ENCODE assay signal across 21 cellular contexts in genomic region chr1:83554174-83554573, GRCh38.
DNase-seq lines count a peak whose midpoint lies in the region; ATAC-seq and TF ChIP-seq lines count a peak whose summit lies in the region.
"Had no signal": no experiment of that assay in that cellular context is flagged by ENCODE, and none has a peak within 500 bp of the region (broad histone marks: within the 10 kb centered on the region; RNA-seq: fewer than 3 reads in every experiment).

No MANE protein-coding gene starts in this region.

- H3K4me1 ChIP-seq in ascending aorta (peaks cover 0 to 33% of the 10 kb centered on the region in 2 donors), mesendoderm (ENCODE audit: control insufficient read depth, low read depth, low read length) (peaks cover under 1% of the 10 kb centered on the region)
- H3K4me1 ChIP-seq: lower lobe of right lung, prostate gland, stomach had no signal

- H3K36me3 ChIP-seq in ascending aorta (no peaks in the 10 kb centered on the region), mesendoderm (ENCODE audit: control insufficient read depth, insufficient read depth, low read length) (no peaks in the 10 kb centered on the region)
- H3K36me3 ChIP-seq: cardiac muscle cell, lower lobe of right lung, prostate gland, stomach had no signal

- peak overlapping the region; percentile 59 to 68 for H3K27ac ChIP-seq in ascending aorta
- H3K27ac ChIP-seq in mesendoderm (ENCODE audit: low read depth, low read length): no peak overlapping the region
- H3K27ac ChIP-seq: cardiac muscle cell, lower lobe of right lung, prostate gland, stomach, VCaP had no signal

- H3K27me3 ChIP-seq in ascending aorta (no peaks in the 10 kb centered on the region), mesendoderm (ENCODE audit: insufficient read depth, low read length, poor library complexity) (no peaks in the 10 kb centered on the region)
- H3K27me3 ChIP-seq: cardiac muscle cell, stomach had no signal

- intact Hi-C loops in ascending aorta (cut with DNase I): no loop called here

- no CpG with 5 or more reads among the region's 6 CpGs for WGBS in mesendoderm (ENCODE audit: extremely low coverage, insufficient coverage, low lambda C conversion rate)

- H2BK15ac ChIP-seq in mesendoderm (replicated peaks; ENCODE audit: low read depth): no peak overlapping the region

- no peak overlapping the region for H2BK5ac ChIP-seq in mesendoderm (ENCODE audit: low read length)

- H3K4me3 ChIP-seq in ascending aorta (no peak overlapping the region), mesendoderm (ENCODE audit: low read length) (no peak overlapping the region)
- H3K4me3 ChIP-seq: cardiac muscle cell, lower lobe of right lung, prostate gland, stomach had no signal

- no peak overlapping the region for H4K5ac ChIP-seq in mesendoderm (ENCODE audit: low read length)

- H2BK120ac ChIP-seq in mesendoderm (ENCODE audit: low read depth, low read length): no peak overlapping the region

- H3K4ac ChIP-seq in mesendoderm (ENCODE audit: low read depth, low read length): no peak overlapping the region

- DNase-seq in ELF-1 (ENCODE audit: low read depth, low spot score) (peak; percentile 43), ascending aorta (ENCODE audit: low spot score in 2 of 2) (no peak), mesendoderm (peak; percentile 72), SW 1271 (lab: John Stamatoyannopoulos, UW) (no peak), NCI-H226 (no peak)
- no peak for DNase-seq in activated effector memory CD4-positive, alpha-beta T cell treated with Interleukin-2 at 50 U/mL for 16 hours
- no peak for DNase-seq in stimulated activated naive CD8-positive, alpha-beta T cell treated with anti-CD3 and anti-CD28 coated beads, Interleukin-15, Interleukin-2, amounts not matched to agents 100 U/mL and 50 U/mL, for 24 hours
- DNase-seq: activated CD8-positive, alpha-beta T cell treated with anti-CD3 and anti-CD28 coated beads, Interleukin-2, amount 10 ng/mL, durations not matched to agents 7 days and 5 days; activated naive CD8-positive, alpha-beta T cell treated with anti-CD3 and anti-CD28 coated beads, Interleukin-2, amount 50 U/mL, for 24 hours; CD8-positive, alpha-beta memory T cell; effector memory CD4-positive, alpha-beta T cell; GOT3; lower lobe of right lung; naive thymus-derived CD4-positive, alpha-beta T cell; NCI-H1436 treated with DMSO at 0.1 percent for 48 hours; NCI-H510A treated with DMSO at 0.1 percent for 48 hours; stomach had no signal

- H2AK5ac ChIP-seq in mesendoderm (ENCODE audit: low read length): no peak overlapping the region

- no peaks in the 10 kb centered on the region for H3K79me1 ChIP-seq in mesendoderm (ENCODE audit: low read length)

- H3K9me3 ChIP-seq in ascending aorta: no peaks in the 10 kb centered on the region
- H3K9me3 ChIP-seq: lower lobe of right lung, prostate gland, stomach had no signal

- peak; percentile 45 for ATAC-seq in HG02885 (IDR thresholded peaks at IDR 0.05; ENCODE audit: poor library complexity, unreplicated experiment)
- no peak for ATAC-seq in stimulated activated naive CD8-positive, alpha-beta T cell treated with anti-CD3 and anti-CD28 coated beads, Interleukin-15, Interleukin-2, amounts not matched to agents 100 U/mL and 50 U/mL, for 24 hours
- ATAC-seq: activated CD8-positive, alpha-beta T cell treated with anti-CD3 and anti-CD28 coated beads, Interleukin-2, amount 10 ng/mL, durations not matched to agents 7 days and 5 days; activated naive CD8-positive, alpha-beta T cell treated with anti-CD3 and anti-CD28 coated beads, Interleukin-2, amount 50 U/mL, for 24 hours; lower lobe of right lung; naive thymus-derived CD4-positive, alpha-beta T cell had no signal

- H3K56ac ChIP-seq in mesendoderm (ENCODE audit: low read length): no peak overlapping the region

- H3K23ac ChIP-seq in mesendoderm (ENCODE audit: low read length): no peak overlapping the region

- H3K79me2 ChIP-seq in mesendoderm (ENCODE audit: control insufficient read depth, insufficient read depth, low read length): no peaks in the 10 kb centered on the region

- H4K8ac ChIP-seq in mesendoderm (ENCODE audit: low read depth, low read length): no peak overlapping the region

- no peak overlapping the region for H3K9ac ChIP-seq in mesendoderm (ENCODE audit: low read length)

- no peak overlapping the region for H3K4me2 ChIP-seq in mesendoderm (ENCODE audit: low read length)

- H3K18ac ChIP-seq in mesendoderm (ENCODE audit: low read length): no peak overlapping the region

- TF ChIP-seq CTCF in ascending aorta (IDR thresholded peaks at IDR 0.05): no peak

Comparison
In these comparisons a context has a peak if more than half of its experiments do, and no peak if none do; other contexts are left out.
1. DNase-seq: peak in ELF-1 (single experiment) and mesendoderm (single experiment); none in ascending aorta (0 of 2), SW 1271 (0 of 2), activated effector memory CD4-positive, alpha-beta T cell treated with Interleukin-2 at 50 U/mL for 16 hours (single experiment), NCI-H226 (single experiment) and stimulated activated naive CD8-positive, alpha-beta T cell treated with anti-CD3 and anti-CD28 coated beads, Interleukin-15, Interleukin-2, amounts not matched to agents 100 U/mL and 50 U/mL, for 24 hours (single experiment).